In the genomic region with DNA sequence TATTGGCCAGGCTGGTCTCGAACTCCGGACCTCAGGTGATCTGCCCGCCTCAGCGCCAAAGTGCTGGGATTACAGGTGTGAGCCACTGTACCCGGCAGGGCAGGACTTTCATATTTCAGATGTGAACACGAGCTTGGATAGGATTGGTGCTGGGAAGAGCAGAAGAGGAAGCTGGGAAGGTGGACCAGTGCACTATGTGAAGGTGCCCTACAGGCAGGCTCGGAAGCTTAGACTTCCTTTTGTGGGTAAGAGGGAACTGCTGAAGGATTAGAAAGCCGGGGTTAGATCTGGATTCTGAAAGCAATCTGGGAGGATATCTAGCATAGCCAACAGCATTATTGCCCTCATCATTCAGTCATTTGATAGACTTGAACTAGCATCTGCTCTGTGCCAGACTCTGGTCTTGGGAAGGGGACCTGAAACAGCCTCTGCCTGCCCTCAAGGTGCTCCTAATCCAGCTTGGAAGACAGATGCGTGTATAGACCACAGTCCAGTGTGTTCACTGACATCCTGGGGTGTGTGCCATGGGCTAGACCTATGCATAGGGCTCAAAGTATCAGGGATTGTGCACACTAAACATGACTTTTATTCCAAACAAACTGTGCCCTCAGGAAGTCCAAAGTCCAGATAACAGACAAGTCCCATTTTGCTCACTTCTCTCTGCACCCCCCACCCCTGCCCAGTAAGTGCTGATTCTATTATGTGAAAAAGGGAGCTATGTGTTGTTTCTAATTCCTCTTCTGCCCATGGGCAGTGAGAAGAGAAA, we compare ENCODE assay signal across 1 cellular context.
A peak's percentile ranks its signal among the peaks of the same experiment; 100 is the strongest.
TF ChIP-seq lines count a peak whose summit lies in the region.

No MANE protein-coding gene starts in this region.

TF ChIP-seq in K562, 482 proteins besides CTCF, POLR2A, EP300 and RAD21:
- TF ChIP-seq MCM7 (IDR thresholded peaks at IDR 0.05) (no peak), ZNF316 (IDR thresholded peaks at IDR 0.05) (0 out of 2 replicates have a peak, but pooled peaks have one; percentile 22)
